16 cellular contexts compared by ENCODE assay signal in the genomic region with DNA sequence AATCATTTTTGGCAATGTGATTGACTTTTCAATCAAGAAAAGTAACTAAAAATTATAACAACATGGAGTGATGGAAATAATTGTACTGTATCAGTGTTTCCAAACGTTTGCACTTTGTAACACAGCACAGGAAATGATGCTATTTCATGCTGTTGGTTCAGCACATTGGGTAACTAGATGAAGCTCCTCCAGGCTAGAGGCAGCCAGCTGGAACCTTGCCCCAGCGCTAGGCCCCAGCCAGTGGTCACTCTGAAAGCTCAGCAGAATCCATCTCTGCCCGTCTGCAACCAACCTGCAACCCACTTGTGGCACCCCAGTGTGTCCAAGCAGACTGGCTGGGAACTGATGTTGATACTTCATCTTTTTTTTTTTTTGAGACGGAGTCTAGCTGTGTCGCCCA. TPM values are rescaled to one million over a fixed set of nuclear protein-coding genes. Genes with fewer than 3 reads are reported as not detected.
DNase-seq lines count a peak whose midpoint lies in the region; ATAC-seq and TF ChIP-seq lines count a peak whose summit lies in the region.
"Had no signal": no experiment of that assay in that cellular context is flagged by ENCODE, and none has a peak within 500 bp of the region (broad histone marks: within the 10 kb centered on the region; RNA-seq: fewer than 3 reads in every experiment).

No MANE protein-coding gene starts in this region.

- H3K9ac ChIP-seq in OCI-LY1 (ENCODE audit: low read length), result no peak overlapping the region
- H3K9ac ChIP-seq in mesendoderm (ENCODE audit: low read length), result no peak overlapping the region

- DNase-seq in G401 (ENCODE audit: low spot score) (peak; percentile 75), fibroblast of pulmonary artery (ENCODE audit: low read depth) (peak; percentile 78), coronary artery (ENCODE audit: low spot score) (no peak), mesendoderm (no peak), NCI-H1930 (lab: John Stamatoyannopoulos, UW) (no peak)
- no peak for DNase-seq in natural killer cell treated with Interleukin-12 subunit alpha and Interleukin-12 subunit beta and Interleukin-15 and Interleukin-18, amount 100 ng/mL, for 72 hours (ENCODE audit: low spot score)
- no peak for DNase-seq in stimulated activated CD4-positive, alpha-beta T cell treated with anti-CD3 and anti-CD28 coated beads, Interleukin-4, amount 100 ng/mL, for 1 hour
- DNase-seq: activated naive CD4-positive, alpha-beta T cell treated with anti-CD3 and anti-CD28 coated beads, Interleukin-2, amount 50 U/mL, for 16 hours; COR-L47; endodermal cell; Karpas-422; stimulated activated CD4-positive, alpha-beta T cell treated with anti-CD3 and anti-CD28 coated beads, Interleukin-4, amount 100 ng/mL, for 4 hours had no signal

- H3K9me3 ChIP-seq in OCI-LY1 (ENCODE audit: low read length), result no peaks in the 10 kb centered on the region
- H3K9me3 ChIP-seq: tibial nerve had no signal

- H2AFZ ChIP-seq in OCI-LY1 (ENCODE audit: low read length), result no peak overlapping the region

- H3K27ac ChIP-seq in OCI-LY1 (ENCODE audit: low read depth, low read length, poor library complexity, severe bottlenecking) (no peak overlapping the region), coronary artery (no peak overlapping the region), mesendoderm (ENCODE audit: low read depth, low read length) (no peak overlapping the region)
- H3K27ac ChIP-seq: SK-N-MC had no signal

- peak; percentile 69 to 78 for ATAC-seq in natural killer cell treated with Interleukin-12 subunit alpha and Interleukin-12 subunit beta and Interleukin-15 and Interleukin-18, amount 100 ng/mL, for 72 hours
- ATAC-seq: HCT116 had no signal

- in situ Hi-C loops in G401 (cut with HindIII; ENCODE audit: low sequenced_read_pairs), result no loop called here

- H2AK5ac ChIP-seq in mesendoderm (ENCODE audit: low read length), result no peak overlapping the region

- peak overlapping the region; percentile 20; the same call in 1 of the 2 replicates for H3K4me2 ChIP-seq in OCI-LY1 (ENCODE audit: low read length)
- no peak overlapping the region for H3K4me2 ChIP-seq in mesendoderm (ENCODE audit: low read length)

- no peaks in the 10 kb centered on the region for H3K79me2 ChIP-seq in OCI-LY1 (ENCODE audit: insufficient read depth, low read length)
- no peaks in the 10 kb centered on the region for H3K79me2 ChIP-seq in mesendoderm (ENCODE audit: control insufficient read depth, insufficient read depth, low read length)

- H3K23ac ChIP-seq in mesendoderm (ENCODE audit: low read length), result no peak overlapping the region

- no peak overlapping the region for H2BK120ac ChIP-seq in mesendoderm (ENCODE audit: low read depth, low read length)

- H3K27me3 Mint-ChIP-seq in natural killer cell treated with Interleukin-12 subunit alpha and Interleukin-12 subunit beta and Interleukin-15 and Interleukin-18, amount 100 ng/mL, for 72 hours, result no peaks in the 10 kb centered on the region

- H3K4me1 ChIP-seq in OCI-LY1 (ENCODE audit: insufficient read depth, low read length, severe bottlenecking), result peaks cover 14% of the 10 kb centered on the region
- H3K4me1 ChIP-seq in mesendoderm (ENCODE audit: control insufficient read depth, low read depth, low read length), result no peaks in the 10 kb centered on the region
- H3K4me1 ChIP-seq: tibial nerve had no signal

- H4K20me1 ChIP-seq in OCI-LY1 (ENCODE audit: insufficient read depth, low read length), result no peaks in the 10 kb centered on the region

- no peaks in the 10 kb centered on the region for H3K9me3 Mint-ChIP-seq in natural killer cell treated with Interleukin-12 subunit alpha and Interleukin-12 subunit beta and Interleukin-15 and Interleukin-18, amount 100 ng/mL, for 72 hours

- peaks cover 9% of the 10 kb centered on the region for H3K36me3 Mint-ChIP-seq in natural killer cell treated with Interleukin-12 subunit alpha and Interleukin-12 subunit beta and Interleukin-15 and Interleukin-18, amount 100 ng/mL, for 72 hours

- H3K27me3 ChIP-seq in OCI-LY1 (ENCODE audit: insufficient read depth, low read length) (no peaks in the 10 kb centered on the region), mesendoderm (ENCODE audit: insufficient read depth, low read length, poor library complexity) (no peaks in the 10 kb centered on the region)
- H3K27me3 ChIP-seq: tibial nerve had no signal

- no peak overlapping the region for H3K56ac ChIP-seq in mesendoderm (ENCODE audit: low read length)

- H4K5ac ChIP-seq in mesendoderm (ENCODE audit: low read length), result no peak overlapping the region

- H3K4me3 ChIP-seq in OCI-LY1 (ENCODE audit: low read depth, low read length, poor library complexity, severe bottlenecking), result no peak overlapping the region
- no peak overlapping the region for H3K4me3 ChIP-seq in fibroblast of pulmonary artery (replicated peaks; ENCODE audit: low read depth, low read length)
- H3K4me3 ChIP-seq in coronary artery, result no peak overlapping the region
- no peak overlapping the region for H3K4me3 ChIP-seq in mesendoderm (ENCODE audit: low read length)
- H3K4me3 ChIP-seq: SK-N-MC, tibial nerve had no signal

- no peak overlapping the region for H3K4ac ChIP-seq in mesendoderm (ENCODE audit: low read depth, low read length)

- no peak overlapping the region for H3K18ac ChIP-seq in mesendoderm (ENCODE audit: low read length)

- H3K9me2 ChIP-seq in OCI-LY1 (ENCODE audit: low read depth, low read length), result no peaks in the 10 kb centered on the region

- no peak overlapping the region for H2BK5ac ChIP-seq in mesendoderm (ENCODE audit: low read length)

- peak overlapping the region; percentile 53 to 64 for H3K27ac Mint-ChIP-seq in natural killer cell treated with Interleukin-12 subunit alpha and Interleukin-12 subunit beta and Interleukin-15 and Interleukin-18, amount 100 ng/mL, for 72 hours
- H3K27ac Mint-ChIP-seq: endodermal cell had no signal

- no peak overlapping the region for H3K4me3 Mint-ChIP-seq in natural killer cell treated with Interleukin-12 subunit alpha and Interleukin-12 subunit beta and Interleukin-15 and Interleukin-18, amount 100 ng/mL, for 72 hours
- H3K4me3 Mint-ChIP-seq: endodermal cell had no signal

- H3K79me1 ChIP-seq in mesendoderm (ENCODE audit: low read length), result no peaks in the 10 kb centered on the region

- no CpG with 5 or more reads among the region's 5 CpGs for WGBS in mesendoderm (ENCODE audit: extremely low coverage, insufficient coverage, low lambda C conversion rate)

- no peak overlapping the region for H4K8ac ChIP-seq in mesendoderm (ENCODE audit: low read depth, low read length)

- H3K36me3 ChIP-seq in OCI-LY1 (ENCODE audit: insufficient read depth, low read length), result no peaks in the 10 kb centered on the region
- no peaks in the 10 kb centered on the region for H3K36me3 ChIP-seq in mesendoderm (ENCODE audit: control insufficient read depth, insufficient read depth, low read length)

- TF ChIP-seq CTCF in OCI-LY1 (IDR thresholded peaks at IDR 0.05; ENCODE audit: low read length), result no peak
- TF ChIP-seq CTCF in fibroblast of pulmonary artery (IDR thresholded peaks at IDR 0.05; ENCODE audit: low read length, missing control alignments), result no peak
- no peak for TF ChIP-seq CTCF in coronary artery (IDR thresholded peaks at IDR 0.05)

- no peak overlapping the region for H2BK15ac ChIP-seq in mesendoderm (replicated peaks; ENCODE audit: low read depth)

- peaks cover 20 to 24% of the 10 kb centered on the region in 2 donors for H3K4me1 Mint-ChIP-seq in natural killer cell treated with Interleukin-12 subunit alpha and Interleukin-12 subunit beta and Interleukin-15 and Interleukin-18, amount 100 ng/mL, for 72 hours (ENCODE audit: low read depth in 2 of 2)

- no peaks in the 10 kb centered on the region for H3F3A ChIP-seq in OCI-LY1 (ENCODE audit: insufficient read depth, low read length)

RNA-seq across cellular contexts. Expression of gene UNC50, which starts 15.3 kb away (rescaled TPM):
- 38.5 and 41.7 TPM in 2 replicates for total RNA-seq in G401 (2014; rRNA removed; shearing (Covaris generic))
- 10 to 100 TPM; 29.6 to 31.8 TPM for total RNA-seq in natural killer cell treated with Interleukin-12 subunit alpha and Interleukin-12 subunit beta and Interleukin-15 and Interleukin-18, amount 100 ng/mL, for 72 hours
- 56.6 TPM for polyA plus RNA-seq in mesendoderm (2013, experiment 1 of 2)
- 54.3 TPM for polyA plus RNA-seq in mesendoderm (2013, experiment 2 of 2)

RNA-seq across cellular contexts. Expression of gene COA5, which starts 15.3 kb away (rescaled TPM):
- 21.5 and 37.0 TPM in 2 replicates for total RNA-seq in G401 (2014; rRNA removed; shearing (Covaris generic))
- total RNA-seq in natural killer cell treated with Interleukin-12 subunit alpha and Interleukin-12 subunit beta and Interleukin-15 and Interleukin-18, amount 100 ng/mL, for 72 hours, result 10 to 100 TPM; 16.6 to 21.4 TPM
- polyA plus RNA-seq in mesendoderm (2013, experiment 1 of 2), result 30.2 TPM
- 29.8 TPM for polyA plus RNA-seq in mesendoderm (2013, experiment 2 of 2)

Comparison
In these comparisons a context has a peak if more than half of its experiments do, and no peak if none do; other contexts are left out.
1. DNase-seq: peak in G401 (single experiment) and fibroblast of pulmonary artery (single experiment); none in natural killer cell treated with Interleukin-12 subunit alpha and Interleukin-12 subunit beta and Interleukin-15 and Interleukin-18, amount 100 ng/mL, for 72 hours (single experiment), coronary artery (single experiment), stimulated activated CD4-positive, alpha-beta T cell treated with anti-CD3 and anti-CD28 coated beads, Interleukin-4, amount 100 ng/mL, for 1 hour (single experiment), mesendoderm (single experiment) and NCI-H1930 (0 of 2).